14 cellular contexts compared by ENCODE assay signal in genomic region chr5:37132646-37133045, GRCh38.
"Had no signal": no experiment of that assay in that cellular context is flagged by ENCODE, and none has a peak within 500 bp of the region (broad histone marks: within the 10 kb centered on the region; RNA-seq: fewer than 3 reads in every experiment).

No MANE protein-coding gene starts in this region.

- H3K27me3 ChIP-seq: heart right ventricle, ovary had no signal

- H3K27ac ChIP-seq: heart right ventricle, ovary had no signal

- DNase-seq: effector memory CD4-positive, alpha-beta T cell; heart right ventricle; hypothalamus; islet precursor cell; mammary epithelial cell; mucosa of descending colon; natural killer cell; ovary; right cardiac atrium; stimulated activated CD4-positive, alpha-beta T cell treated with anti-CD3 and anti-CD28 coated beads, Interleukin-2, amount 100 ng/mL, for 48 hours; stimulated activated naive CD4-positive, alpha-beta T cell treated with Interleukin-2 at 50 U/mL for 16 hours had no signal

- H3K9me3 ChIP-seq: ovary had no signal

- H3K27me3 Mint-ChIP-seq: type B pancreatic cell had no signal

- H3K4me2 ChIP-seq: smooth muscle cell had no signal

- H3K36me3 ChIP-seq: ovary had no signal

- H3K4me3 Mint-ChIP-seq: natural killer cell, neural crest cell, type B pancreatic cell had no signal

- H3K27ac Mint-ChIP-seq: natural killer cell, type B pancreatic cell had no signal

- H3K4me3 ChIP-seq: heart right ventricle, mucosa of descending colon, ovary, smooth muscle cell had no signal

- H3K4me1 Mint-ChIP-seq: natural killer cell, neural crest cell had no signal
